In the genomic region with DNA sequence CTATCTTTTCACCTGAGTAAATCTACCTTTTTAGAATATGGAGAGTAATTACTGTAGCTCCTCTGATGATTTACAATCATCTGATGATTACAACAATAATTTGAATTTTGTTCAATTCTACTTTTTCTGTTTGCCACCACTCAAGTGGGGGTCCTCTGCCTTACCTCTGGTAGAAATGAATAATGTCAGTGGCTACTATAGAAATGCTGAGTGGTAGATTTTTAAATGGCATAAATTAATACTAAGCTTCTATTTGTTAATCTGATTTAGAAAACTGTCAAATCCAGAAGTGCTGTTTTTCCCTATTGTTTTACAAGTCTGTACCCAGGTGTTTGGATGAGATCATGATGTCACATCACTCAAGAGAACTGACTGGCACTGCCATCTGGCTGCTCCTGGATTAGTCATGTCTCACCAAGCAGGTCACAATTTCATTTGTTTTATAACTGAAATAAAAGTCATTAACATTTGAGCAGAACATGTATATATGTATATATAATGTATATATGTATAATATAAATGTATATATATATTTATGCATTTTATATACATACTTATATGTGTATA, we compare ENCODE assay signal across 13 cellular contexts.
DNase-seq lines count a peak whose midpoint lies in the region; TF ChIP-seq lines count a peak whose summit lies in the region.
"Had no signal": no experiment of that assay in that cellular context is flagged by ENCODE, and none has a peak within 500 bp of the region (broad histone marks: within the 10 kb centered on the region; RNA-seq: fewer than 3 reads in every experiment).

No MANE protein-coding gene starts in this region.

- DNase-seq in DMS153 (lab: John Stamatoyannopoulos, UW) (peak; percentile 32), DMS153 treated with DMSO at 0.1 percent for 48 hours (lab: John Stamatoyannopoulos, UW; ENCODE audit: unreplicated experiment) (no peak), HEK293T (ENCODE audit: extremely low spot score) (no peak), NCI-H524 (lab: John Stamatoyannopoulos, UW) (peak; percentile 78 to 90), epithelial cell of esophagus (ENCODE audit: low read depth) (peak; percentile 47), T-helper 2 cell (no peak)
- DNase-seq in NK-92 treated with Interleukin-12 subunit alpha and Interleukin-12 subunit beta, amount 100 ng/mL, for 24 hours (lab: John Stamatoyannopoulos, UW): no peak
- no peak for DNase-seq in activated CD4-positive, alpha-beta T cell treated with anti-CD3 and anti-CD28 coated beads, Interleukin-2, amount 10 ng/mL, durations not matched to agents 24 days and 14 days
- DNase-seq: 8988T; CD8-positive, alpha-beta T cell; SJCRH30; T-helper 17 cell had no signal

- no peaks in the 10 kb centered on the region for H3K4me1 Mint-ChIP-seq in activated CD4-positive, alpha-beta T cell treated with anti-CD3 and anti-CD28 coated beads, Interleukin-2, amount 10 ng/mL, durations not matched to agents 24 days and 14 days
- H3K4me1 Mint-ChIP-seq: IgD-negative memory B cell, T-helper 17 cell had no signal

- TF ChIP-seq CTCF in epithelial cell of esophagus (IDR thresholded peaks at IDR 0.05; ENCODE audit: insufficient read depth, low read depth, low read length, missing control alignments): no peak

- CTCF ChIA-PET in HEK293T (lab: Yijun Ruan, JAX): no interaction called here

- POLR2A ChIA-PET in HEK293T (lab: Yijun Ruan, JAX): no interaction called here

- intact Hi-C loops in activated CD4-positive, alpha-beta T cell treated with anti-CD3 and anti-CD28 coated beads, Interleukin-2, amount 10 ng/mL, durations not matched to agents 24 days and 14 days (cut with micrococcal nuclease): no loop called here

- no peaks in the 10 kb centered on the region for H3K36me3 Mint-ChIP-seq in activated CD4-positive, alpha-beta T cell treated with anti-CD3 and anti-CD28 coated beads, Interleukin-2, amount 10 ng/mL, durations not matched to agents 24 days and 14 days (ENCODE audit: low read depth)
- H3K36me3 Mint-ChIP-seq: CD8-positive, alpha-beta T cell; IgD-negative memory B cell had no signal

- no peaks in the 10 kb centered on the region for H3K27me3 Mint-ChIP-seq in activated CD4-positive, alpha-beta T cell treated with anti-CD3 and anti-CD28 coated beads, Interleukin-2, amount 10 ng/mL, durations not matched to agents 24 days and 14 days
- H3K27me3 Mint-ChIP-seq: IgD-negative memory B cell, T-helper 17 cell had no signal

- H3K9me3 Mint-ChIP-seq in activated CD4-positive, alpha-beta T cell treated with anti-CD3 and anti-CD28 coated beads, Interleukin-2, amount 10 ng/mL, durations not matched to agents 24 days and 14 days: no peaks in the 10 kb centered on the region
- H3K9me3 Mint-ChIP-seq: CD8-positive, alpha-beta T cell had no signal

- no peak overlapping the region for H3K27ac Mint-ChIP-seq in activated CD4-positive, alpha-beta T cell treated with anti-CD3 and anti-CD28 coated beads, Interleukin-2, amount 10 ng/mL, durations not matched to agents 24 days and 14 days
- H3K27ac Mint-ChIP-seq: CD8-positive, alpha-beta T cell; IgD-negative memory B cell; T-helper 17 cell had no signal

- no peak overlapping the region for H3K4me3 ChIP-seq in epithelial cell of esophagus (ENCODE audit: low read length)
- H3K4me3 ChIP-seq: SJCRH30 had no signal

- no peak overlapping the region for H3K4me3 Mint-ChIP-seq in activated CD4-positive, alpha-beta T cell treated with anti-CD3 and anti-CD28 coated beads, Interleukin-2, amount 10 ng/mL, durations not matched to agents 24 days and 14 days
- H3K4me3 Mint-ChIP-seq: CD8-positive, alpha-beta T cell; IgD-negative memory B cell; T-helper 17 cell had no signal

TF ChIP-seq in HEK293T, 16 proteins besides CTCF, POLR2A, EP300 and RAD21:
- no peak for TF ChIP-seq L3MBTL2 (conservative IDR thresholded peaks at IDR 0.05)
- TF ChIP-seq, protein P1, sequence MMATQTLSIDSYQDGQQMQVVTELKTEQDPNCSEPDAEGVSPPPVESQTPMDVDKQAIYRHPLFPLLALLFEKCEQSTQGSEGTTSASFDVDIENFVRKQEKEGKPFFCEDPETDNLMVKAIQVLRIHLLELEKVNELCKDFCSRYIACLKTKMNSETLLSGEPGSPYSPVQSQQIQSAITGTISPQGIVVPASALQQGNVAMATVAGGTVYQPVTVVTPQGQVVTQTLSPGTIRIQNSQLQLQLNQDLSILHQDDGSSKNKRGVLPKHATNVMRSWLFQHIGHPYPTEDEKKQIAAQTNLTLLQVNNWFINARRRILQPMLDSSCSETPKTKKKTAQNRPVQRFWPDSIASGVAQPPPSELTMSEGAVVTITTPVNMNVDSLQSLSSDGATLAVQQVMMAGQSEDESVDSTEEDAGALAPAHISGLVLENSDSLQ (IDR thresholded peaks at IDR 0.05): peak; percentile 14; the same call in 1 of the 2 replicates

Comparison
In these comparisons a context has a peak if more than half of its experiments do, and no peak if none do; other contexts are left out.
1. DNase-seq: peak in DMS153 (single experiment), NCI-H524 (2 of 2) and epithelial cell of esophagus (single experiment); none in DMS153 treated with DMSO at 0.1 percent for 48 hours (single experiment), HEK293T (single experiment), NK-92 treated with Interleukin-12 subunit alpha and Interleukin-12 subunit beta, amount 100 ng/mL, for 24 hours (single experiment), T-helper 2 cell (0 of 5) and activated CD4-positive, alpha-beta T cell treated with anti-CD3 and anti-CD28 coated beads, Interleukin-2, amount 10 ng/mL, durations not matched to agents 24 days and 14 days (single experiment).